ENCODE assay signal across 1 cellular context in genomic region chr11:66632952-66633351, GRCh38.
TF ChIP-seq lines count a peak whose summit lies in the region.

No MANE protein-coding gene starts in this region.

TF ChIP-seq in K562, 482 proteins besides CTCF, POLR2A, EP300 and RAD21:
- TF ChIP-seq SMC3 (conservative IDR thresholded peaks at IDR 0.05; ENCODE audit: insufficient read depth, low read depth, low read length) = no peak
- TF ChIP-seq THRB (CRISPR knock-in tag; conservative IDR thresholded peaks at IDR 0.05) = no peak
- no peak for TF ChIP-seq ZNF740 (CRISPR knock-in tag; IDR thresholded peaks at IDR 0.05)
- no peak for TF ChIP-seq ZNF740 (tag; IDR thresholded peaks at IDR 0.05)
- TF ChIP-seq, protein P1, sequence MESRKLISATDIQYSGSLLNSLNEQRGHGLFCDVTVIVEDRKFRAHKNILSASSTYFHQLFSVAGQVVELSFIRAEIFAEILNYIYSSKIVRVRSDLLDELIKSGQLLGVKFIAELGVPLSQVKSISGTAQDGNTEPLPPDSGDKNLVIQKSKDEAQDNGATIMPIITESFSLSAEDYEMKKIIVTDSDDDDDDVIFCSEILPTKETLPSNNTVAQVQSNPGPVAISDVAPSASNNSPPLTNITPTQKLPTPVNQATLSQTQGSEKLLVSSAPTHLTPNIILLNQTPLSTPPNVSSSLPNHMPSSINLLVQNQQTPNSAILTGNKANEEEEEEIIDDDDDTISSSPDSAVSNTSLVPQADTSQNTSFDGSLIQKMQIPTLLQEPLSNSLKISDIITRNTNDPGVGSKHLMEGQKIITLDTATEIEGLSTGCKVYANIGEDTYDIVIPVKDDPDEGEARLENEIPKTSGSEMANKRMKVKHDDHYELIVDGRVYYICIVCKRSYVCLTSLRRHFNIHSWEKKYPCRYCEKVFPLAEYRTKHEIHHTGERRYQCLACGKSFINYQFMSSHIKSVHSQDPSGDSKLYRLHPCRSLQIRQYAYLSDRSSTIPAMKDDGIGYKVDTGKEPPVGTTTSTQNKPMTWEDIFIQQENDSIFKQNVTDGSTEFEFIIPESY (CRISPR knock-in tag; IDR thresholded peaks at IDR 0.05) = no peak
- no peak for TF ChIP-seq BMI1 (IDR thresholded peaks at IDR 0.05; ENCODE audit: low read length)
- 0 out of 2 replicates have a peak, but pooled peaks have one; percentile 10 for TF ChIP-seq C11orf30 (IDR thresholded peaks at IDR 0.05; ENCODE audit: low read depth)
- TF ChIP-seq ZNF512 (tag; IDR thresholded peaks at IDR 0.05) = no peak
- no peak for TF ChIP-seq ZBTB2 (IDR thresholded peaks at IDR 0.05)
- TF ChIP-seq, protein P2, sequence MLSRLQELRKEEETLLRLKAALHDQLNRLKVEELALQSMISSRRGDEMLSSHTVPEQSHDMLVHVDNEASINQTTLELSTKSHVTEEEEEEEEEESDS (CRISPR knock-in tag; IDR thresholded peaks at IDR 0.05) = no peak
- no peak for TF ChIP-seq TAL1 (IDR thresholded peaks at IDR 0.05)
- no peak for TF ChIP-seq MYNN (IDR thresholded peaks at IDR 0.05)
- TF ChIP-seq MYNN (CRISPR knock-in tag; IDR thresholded peaks at IDR 0.05) = no peak
- no peak for TF ChIP-seq HMGN3 (IDR thresholded peaks at IDR 0.05; ENCODE audit: borderline replicate concordance, extremely low read depth, insufficient read length, low read depth, low read length)
- no peak for TF ChIP-seq ZNF592 (IDR thresholded peaks at IDR 0.05)
- TF ChIP-seq MAFG (tag; conservative IDR thresholded peaks at IDR 0.05) = 0 out of 2 replicates have a peak, but pooled peaks have one; percentile 22
- TF ChIP-seq GABPA (tag; conservative IDR thresholded peaks at IDR 0.05; ENCODE audit: low read depth) = no peak
- TF ChIP-seq, protein P3, sequence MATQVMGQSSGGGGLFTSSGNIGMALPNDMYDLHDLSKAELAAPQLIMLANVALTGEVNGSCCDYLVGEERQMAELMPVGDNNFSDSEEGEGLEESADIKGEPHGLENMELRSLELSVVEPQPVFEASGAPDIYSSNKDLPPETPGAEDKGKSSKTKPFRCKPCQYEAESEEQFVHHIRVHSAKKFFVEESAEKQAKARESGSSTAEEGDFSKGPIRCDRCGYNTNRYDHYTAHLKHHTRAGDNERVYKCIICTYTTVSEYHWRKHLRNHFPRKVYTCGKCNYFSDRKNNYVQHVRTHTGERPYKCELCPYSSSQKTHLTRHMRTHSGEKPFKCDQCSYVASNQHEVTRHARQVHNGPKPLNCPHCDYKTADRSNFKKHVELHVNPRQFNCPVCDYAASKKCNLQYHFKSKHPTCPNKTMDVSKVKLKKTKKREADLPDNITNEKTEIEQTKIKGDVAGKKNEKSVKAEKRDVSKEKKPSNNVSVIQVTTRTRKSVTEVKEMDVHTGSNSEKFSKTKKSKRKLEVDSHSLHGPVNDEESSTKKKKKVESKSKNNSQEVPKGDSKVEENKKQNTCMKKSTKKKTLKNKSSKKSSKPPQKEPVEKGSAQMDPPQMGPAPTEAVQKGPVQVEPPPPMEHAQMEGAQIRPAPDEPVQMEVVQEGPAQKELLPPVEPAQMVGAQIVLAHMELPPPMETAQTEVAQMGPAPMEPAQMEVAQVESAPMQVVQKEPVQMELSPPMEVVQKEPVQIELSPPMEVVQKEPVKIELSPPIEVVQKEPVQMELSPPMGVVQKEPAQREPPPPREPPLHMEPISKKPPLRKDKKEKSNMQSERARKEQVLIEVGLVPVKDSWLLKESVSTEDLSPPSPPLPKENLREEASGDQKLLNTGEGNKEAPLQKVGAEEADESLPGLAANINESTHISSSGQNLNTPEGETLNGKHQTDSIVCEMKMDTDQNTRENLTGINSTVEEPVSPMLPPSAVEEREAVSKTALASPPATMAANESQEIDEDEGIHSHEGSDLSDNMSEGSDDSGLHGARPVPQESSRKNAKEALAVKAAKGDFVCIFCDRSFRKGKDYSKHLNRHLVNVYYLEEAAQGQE (CRISPR knock-in tag; IDR thresholded peaks at IDR 0.05; ENCODE audit: low read depth) = no peak
- TF ChIP-seq ETV5 (CRISPR knock-in tag; IDR thresholded peaks at IDR 0.05; ENCODE audit: low read depth) = no peak
- no peak for TF ChIP-seq EHMT2 (IDR thresholded peaks at IDR 0.05)
- no peak for TF ChIP-seq ZNF140 (CRISPR knock-in tag; IDR thresholded peaks at IDR 0.05)
- no peak for TF ChIP-seq SMARCE1 (IDR thresholded peaks at IDR 0.05)
- no peak for TF ChIP-seq PTRF (tag; IDR thresholded peaks at IDR 0.05)
- TF ChIP-seq ZNF316 (IDR thresholded peaks at IDR 0.05) = peak; percentile 60
